In the genomic region with DNA sequence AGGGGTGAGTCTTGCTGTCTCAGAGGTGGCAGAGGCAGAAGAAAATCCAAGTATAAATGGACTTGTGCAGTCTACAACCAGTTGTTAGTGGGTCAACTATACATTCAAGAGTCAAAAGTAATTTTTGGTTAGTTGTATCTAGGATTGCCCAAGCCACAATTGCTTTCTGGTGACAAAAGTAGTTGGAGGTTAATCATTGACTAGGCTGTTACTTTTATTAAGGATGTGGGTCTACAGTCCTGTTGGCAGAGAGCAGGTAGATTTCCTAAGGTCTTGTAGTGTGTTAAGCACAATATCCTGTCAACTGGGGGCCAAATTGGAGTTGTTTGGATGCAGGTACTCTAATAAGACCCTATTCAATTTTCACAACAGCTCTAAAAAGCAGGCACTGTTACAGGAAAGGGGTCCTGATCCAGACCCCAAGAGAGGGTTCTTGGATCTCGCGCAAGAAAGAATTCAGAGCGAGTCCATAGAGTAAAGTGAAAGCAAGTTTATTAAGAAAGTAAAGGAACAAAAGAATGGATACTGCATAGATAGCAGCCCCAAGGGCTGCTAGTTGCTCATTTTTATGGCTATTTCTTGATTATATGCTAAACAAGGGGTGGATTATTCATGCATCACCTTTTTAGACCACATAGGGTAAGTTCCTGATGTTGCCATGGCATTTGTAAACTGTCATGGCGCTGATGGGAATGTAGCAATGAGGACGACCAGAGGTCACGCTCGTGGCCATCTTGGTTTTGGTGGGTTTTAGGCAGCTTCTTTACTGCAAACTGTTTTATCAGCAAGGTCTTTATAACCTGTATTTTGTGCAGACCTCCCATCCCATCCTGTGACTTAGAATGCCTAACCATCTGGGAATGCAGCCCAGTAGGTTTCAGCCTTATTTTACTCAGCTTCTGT, we compare ENCODE assay signal across 16 cellular contexts.
DNase-seq lines count a peak whose midpoint lies in the region; ATAC-seq and TF ChIP-seq lines count a peak whose summit lies in the region.
"Had no signal": no experiment of that assay in that cellular context is flagged by ENCODE, and none has a peak within 500 bp of the region (broad histone marks: within the 10 kb centered on the region; RNA-seq: fewer than 3 reads in every experiment).

No MANE protein-coding gene starts in this region.

- H3F3A ChIP-seq in GM23248 (ENCODE audit: insufficient read depth) = no peaks in the 10 kb centered on the region

- H3K4me3 ChIP-seq in SJSA1 (no peak overlapping the region), mucosa of descending colon (no peak overlapping the region), GM23248 (no peak overlapping the region)
- H3K4me3 ChIP-seq: BLaER1, GM23338, HAP-1 had no signal

- ATAC-seq in left colon (peak; percentile 37), mucosa of descending colon (peak; percentile 31)
- ATAC-seq: CD8-positive, alpha-beta T cell; GM23338 had no signal

- no peaks in the 10 kb centered on the region for H4K20me1 ChIP-seq in GM23248 (ENCODE audit: insufficient read depth)
- H4K20me1 ChIP-seq: BLaER1 had no signal

- H3K9ac ChIP-seq in GM23248 = no peak overlapping the region
- H3K9ac ChIP-seq: BLaER1 had no signal

- H3K4me2 ChIP-seq in GM23248 (ENCODE audit: unreplicated experiment) = no peak overlapping the region
- H3K4me2 ChIP-seq: BLaER1, GM23338 had no signal

- H3K79me2 ChIP-seq in GM23248 (ENCODE audit: insufficient read depth) = no peaks in the 10 kb centered on the region

- no peaks in the 10 kb centered on the region for H3K9me2 ChIP-seq in GM23248 (ENCODE audit: insufficient read depth)

- H3K27ac ChIP-seq in SJSA1 (no peak overlapping the region), GM23248 (no peak overlapping the region)
- H3K27ac ChIP-seq: BLaER1, C4-2B had no signal

- intact Hi-C loops in left colon (cut with DNase I, micrococcal nuclease) = no loop called here
- intact Hi-C loops in mucosa of descending colon (cut with DNase I, micrococcal nuclease) = no loop called here

- H3K36me3 ChIP-seq in SJSA1 = no peaks in the 10 kb centered on the region
- no peaks in the 10 kb centered on the region for H3K36me3 ChIP-seq in mucosa of descending colon (ENCODE audit: low read depth)
- no peaks in the 10 kb centered on the region for H3K36me3 ChIP-seq in GM23248 (ENCODE audit: low read depth)
- H3K36me3 ChIP-seq: BLaER1, HAP-1 had no signal

- WGBS in GM23248 (ENCODE audit: low coverage in 1 of 2, low lambda C conversion rate in 2 of 2, missing lambda C conversion rate in 2 of 2), 2 experiments = 37 to 41% methylated on average over 7 of the region's 7 CpGs

- no peak overlapping the region for H2AFZ ChIP-seq in GM23248

- peak; percentile 60 to 79 for DNase-seq in SJSA1 (ENCODE audit: low read depth in 1 of 2, low spot score in 2 of 2)
- no peak for DNase-seq in left colon
- DNase-seq in mucosa of descending colon = no peak
- DNase-seq in SIG-M5 treated with dmso at 0.1 percent for 504 hours (lab: John Stamatoyannopoulos, UW; ENCODE audit: unreplicated experiment) = no peak
- no peak for DNase-seq in stimulated activated CD4-positive, alpha-beta T cell treated with anti-CD3 and anti-CD28 coated beads, Interleukin-2, amount 100 ng/mL, for 24 hours
- no peak for DNase-seq in GM23248
- DNase-seq: CD4-positive, CD25-positive, alpha-beta regulatory T cell; CD8-positive, alpha-beta T cell; DMS153; DND-41; HFFc6 had no signal

- peaks cover 7% of the 10 kb centered on the region; the same call in 1 of the 2 replicates for H3K9me3 ChIP-seq in SJSA1 (replicated peaks)
- no peaks in the 10 kb centered on the region for H3K9me3 ChIP-seq in mucosa of descending colon
- H3K9me3 ChIP-seq in GM23248 (ENCODE audit: low read depth) = no peaks in the 10 kb centered on the region
- H3K9me3 ChIP-seq: Caco-2, HAP-1 had no signal

- TF ChIP-seq CTCF in mucosa of descending colon (IDR thresholded peaks at IDR 0.05) = no peak

- H3K27me3 ChIP-seq in SJSA1 (replicated peaks) (peaks cover 36% of the 10 kb centered on the region), GM23248 (replicated peaks; ENCODE audit: insufficient read depth) (no peaks in the 10 kb centered on the region)
- H3K27me3 ChIP-seq: BLaER1 had no signal

- H3K4me1 ChIP-seq in SJSA1 (replicated peaks) (no peaks in the 10 kb centered on the region), mucosa of descending colon (ENCODE audit: low read depth) (no peaks in the 10 kb centered on the region), GM23248 (ENCODE audit: insufficient read depth) (no peaks in the 10 kb centered on the region)
- H3K4me1 ChIP-seq: BLaER1, Caco-2, HAP-1 had no signal

- in situ Hi-C loops in GM23248 (cut with MboI) = no loop called here

Comparison
In these comparisons a context has a peak if more than half of its experiments do, and no peak if none do; other contexts are left out.
1. DNase-seq: peak in SJSA1 (2 of 2); none in left colon (0 of 2), mucosa of descending colon (0 of 3), SIG-M5 treated with dmso at 0.1 percent for 504 hours (single experiment), stimulated activated CD4-positive, alpha-beta T cell treated with anti-CD3 and anti-CD28 coated beads, Interleukin-2, amount 100 ng/mL, for 24 hours (0 of 2) and GM23248 (single experiment).